Comparison of ENCODE assay signal across 16 cellular contexts in the genomic region with DNA sequence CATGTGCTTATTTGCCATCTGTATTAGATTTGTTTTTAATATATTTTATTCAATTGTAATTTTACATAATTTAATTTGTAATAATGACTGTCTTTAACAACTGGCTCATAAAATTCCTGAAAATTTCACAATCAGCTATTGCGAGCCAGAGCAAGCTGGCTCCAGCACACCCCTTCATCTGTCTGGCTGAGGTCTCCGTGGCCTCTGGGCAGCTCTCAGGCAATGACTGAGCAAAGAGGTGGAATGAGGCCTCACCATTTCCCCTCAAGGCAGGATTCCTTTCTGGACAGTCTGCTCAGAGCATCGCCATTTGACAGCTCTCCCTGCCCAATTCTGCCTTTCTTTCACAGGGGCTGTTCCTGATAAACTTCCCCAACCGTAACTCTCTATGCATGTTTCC. TPM values are rescaled to one million over a fixed set of nuclear protein-coding genes. Genes with fewer than 3 reads are reported as not detected.
DNase-seq lines count a peak whose midpoint lies in the region; ATAC-seq and TF ChIP-seq lines count a peak whose summit lies in the region.
"Had no signal": no experiment of that assay in that cellular context is flagged by ENCODE, and none has a peak within 500 bp of the region (broad histone marks: within the 10 kb centered on the region; RNA-seq: fewer than 3 reads in every experiment).

No MANE protein-coding gene starts in this region.

- H3K27ac ChIP-seq in breast epithelium (peak overlapping the region; percentile 49 to 63), left lung (peak overlapping the region in 1 of 2 donors; percentile 1), aorta (ENCODE audit: low read depth in 1 of 2, low read length in 2 of 2) (no peak overlapping the region), colonic mucosa (no peak overlapping the region)
- H3K27ac ChIP-seq: sigmoid colon, thoracic aorta had no signal

- H3K9me3 ChIP-seq in breast epithelium (no peaks in the 10 kb centered on the region), left lung (no peaks in the 10 kb centered on the region), aorta (ENCODE audit: control insufficient read depth, low read length) (no peaks in the 10 kb centered on the region), colonic mucosa (no peaks in the 10 kb centered on the region)
- H3K9me3 ChIP-seq: adrenal gland, sigmoid colon, thoracic aorta had no signal

- H3K4me3 ChIP-seq in breast epithelium (peak overlapping the region in 1 of 3 donors; percentile 19), left lung (no peak overlapping the region), aorta (ENCODE audit: low read length in 2 of 2) (no peak overlapping the region), colonic mucosa (no peak overlapping the region)
- H3K4me3 ChIP-seq: adrenal gland, GM12878, GM23338, sigmoid colon, thoracic aorta had no signal

- ATAC-seq in left lung: peak; percentile 60
- peak; percentile 74 for ATAC-seq in aorta (ENCODE audit: low FRiP score)
- ATAC-seq: GM12878, GM23338 had no signal

- WGBS in aorta, 2 donors: 24 to 32% methylated on average over 4 of the region's 4 CpGs

- TF ChIP-seq CTCF in breast epithelium (IDR thresholded peaks at IDR 0.05) (no peak), left lung (IDR thresholded peaks at IDR 0.05) (no peak), colonic mucosa (IDR thresholded peaks at IDR 0.05) (no peak)

- H3K36me3 ChIP-seq in breast epithelium (no peaks in the 10 kb centered on the region), left lung (no peaks in the 10 kb centered on the region), aorta (ENCODE audit: control insufficient read depth in 1 of 2, insufficient read depth in 2 of 2, low read length in 1 of 2) (no peaks in the 10 kb centered on the region), colonic mucosa (no peaks in the 10 kb centered on the region)
- H3K36me3 ChIP-seq: adrenal gland, sigmoid colon, thoracic aorta had no signal

- H3K4me1 ChIP-seq in breast epithelium (no peaks in the 10 kb centered on the region), left lung (no peaks in the 10 kb centered on the region), aorta (ENCODE audit: control insufficient read depth in 1 of 2, insufficient read depth in 2 of 2, low read length in 2 of 2) (no peaks in the 10 kb centered on the region), colonic mucosa (no peaks in the 10 kb centered on the region)
- H3K4me1 ChIP-seq: adrenal gland had no signal

- no peaks in the 10 kb centered on the region for H3K27me3 ChIP-seq in breast epithelium
- peaks cover 0 to 8% of the 10 kb centered on the region in 2 donors for H3K27me3 ChIP-seq in left lung
- peaks cover 0 to 1% of the 10 kb centered on the region in 2 donors for H3K27me3 ChIP-seq in aorta (ENCODE audit: control insufficient read depth in 1 of 2, insufficient read depth in 2 of 2, low read length in 1 of 2)
- no peaks in the 10 kb centered on the region for H3K27me3 ChIP-seq in colonic mucosa

- intact Hi-C loops in breast epithelium (cut with DNase I; ENCODE audit: low total_unique reads) (no loop called here), left lung (cut with DNase I) (no loop called here), aorta (cut with DNase I) (no loop called here), colonic mucosa (cut with DNase I) (no loop called here)

- peak; percentile 43 for DNase-seq in activated effector memory CD4-positive, alpha-beta T cell treated with anti-CD3 and anti-CD28 coated beads, Interleukin-2, amount 50 U/mL, for 16 hours
- no peak for DNase-seq in activated effector memory CD4-positive, alpha-beta T cell treated with Interleukin-2 at 50 U/mL for 16 hours
- DNase-seq in breast epithelium (ENCODE audit: low spot score in 2 of 2) (peak in 1 of 2 donors; percentile 53), left lung (no peak), aorta (peak in 1 of 2 donors; percentile 52), occipital lobe (lab: John Stamatoyannopoulos, UW) (no peak), NCI-H526 treated with DMSO at 0.1 percent for 48 hours (lab: John Stamatoyannopoulos, UW) (no peak), colonic mucosa (no peak)
- DNase-seq: activated B cell treated with CpG ODN at 0.5 μM for 24 hours, adrenal gland, endodermal cell, NCI-H510A treated with DMSO at 0.1 percent for 48 hours, sigmoid colon had no signal

- no peak for TF ChIP-seq POLR2A in breast epithelium (IDR thresholded peaks at IDR 0.05)

- no peak overlapping the region for H3K9ac ChIP-seq in colonic mucosa (ENCODE audit: low read depth in 2 of 2, low read length in 2 of 2)

RNA-seq across cellular contexts. Expression of gene KANK4, which starts 5.8 kb away (rescaled TPM):
- total RNA-seq in breast epithelium (1 to 10 TPM in 1 of 3 donors, under 1 TPM in 2; 0.48 to 1.6 (median 0.66) TPM), left lung (1 to 10 TPM; 2.0 to 2.6 TPM), aorta (under 1 TPM; 0.42 to 0.66 TPM), occipital lobe (0.47 TPM), colonic mucosa (1 to 10 TPM in 1 of 2 donors, under 1 TPM in 1; 0.96 to 1.7 TPM)
- under 1 TPM in 1 of 2 donors, not detected in 1; 0.13 TPM for polyA plus RNA-seq in aorta
- total RNA-seq: activated B cell treated with CpG ODN at 0.5 μM for 24 hours, GM12878 had no signal
- polyA plus RNA-seq: GM12878 had no signal

Comparison
In these comparisons a context has a peak if more than half of its experiments do, and no peak if none do; other contexts are left out.
1. H3K27ac ChIP-seq: peak in breast epithelium (2 of 2); none in aorta (0 of 2) and colonic mucosa (single experiment).